8 cellular contexts compared by ENCODE assay signal in genomic region chr11:67847896-67848875, GRCh38.
DNase-seq lines count a peak whose midpoint lies in the region; ATAC-seq, FAIRE-seq and TF ChIP-seq lines count a peak whose summit lies in the region.
"Not testable (repeated sequence)": the region's sequence is repeated elsewhere in the genome, so short reads cannot be mapped to it uniquely, and the experiment has no call there.

No MANE protein-coding gene starts in this region.

- not testable (repeated sequence) for H3K4me1 ChIP-seq in NT2/D1 (ENCODE audit: insufficient read depth, insufficient read length); adrenal gland (replicated peaks in 1 of 2); kidney (ENCODE audit: control insufficient read depth in 1 of 2, insufficient read depth in 1 of 2, low read depth in 1 of 2, low read length in 2 of 2); pancreas

- not testable (repeated sequence) for H3K36me3 Mint-ChIP-seq in HFFc6 (ENCODE audit: low read depth)

- 67 to 71% (median 69%) methylated on average over 24 to 25 of the region's 25 CpGs for WGBS in adrenal gland, 4 donors
- 14 to 18% methylated on average over 25 of the region's 25 CpGs for WGBS in pancreas, 2 donors

- not testable (repeated sequence) for FAIRE-seq in kidney (lab: Jason Lieb, UNC); pancreas (lab: Jason Lieb, UNC)

- ATAC-seq in pancreas, result not testable (repeated sequence)

- H3K4me3 ChIP-seq in NT2/D1 (ENCODE audit: insufficient read length, low read depth); adrenal gland; kidney (ENCODE audit: low read length in 2 of 2): not testable (repeated sequence)
- H3K4me3 ChIP-seq in pancreas, result peak overlapping the region in 2 of 4 donors; percentile 31 to 41

- not testable (repeated sequence) for H3K9me3 Mint-ChIP-seq in HFFc6

- H3K27ac ChIP-seq in 22Rv1, result peak overlapping the region; percentile 31; the same call in 1 of the 2 replicates
- H3K27ac ChIP-seq in adrenal gland; epithelial cell of prostate; kidney (ENCODE audit: low read depth in 2 of 2, low read length in 2 of 2): not testable (repeated sequence)
- H3K27ac ChIP-seq in pancreas, result peak overlapping the region in 3 of 4 donors; percentile 31 to 83 (median 71)

- TF ChIP-seq POLR2A in adrenal gland (IDR thresholded peaks at IDR 0.05), result not testable (repeated sequence)

- intact Hi-C loops in adrenal gland (cut with DNase I); kidney (cut with DNase I); pancreas (cut with DNase I): not testable (repeated sequence)

- DNase-seq in DMS53 treated with DMSO at 0.1 percent for 48 hours (lab: John Stamatoyannopoulos, UW; ENCODE audit: unreplicated experiment) (peak; percentile 53), epithelial cell of prostate (ENCODE audit: low read depth, low spot score) (peak; percentile 16), pancreas (peak in 4 of 6 donors; percentile 32 to 75 (median 54))
- not testable (repeated sequence) for DNase-seq in HFFc6; NT2/D1 (ENCODE audit: low read depth, low spot score); adrenal gland; kidney

- H3K4me3 Mint-ChIP-seq in HFFc6, result not testable (repeated sequence)

- not testable (repeated sequence) for H3K9me3 ChIP-seq in NT2/D1 (ENCODE audit: insufficient read depth, low read length); adrenal gland (replicated peaks in 1 of 3); kidney (ENCODE audit: control insufficient read depth in 1 of 2, low read length in 2 of 2); pancreas

- H3K9ac ChIP-seq in NT2/D1 (ENCODE audit: insufficient read length, low read depth), result peak overlapping the region; percentile 42
- not testable (repeated sequence) for H3K9ac ChIP-seq in kidney (ENCODE audit: low read length in 2 of 2)

- not testable (repeated sequence) for H3K4me1 Mint-ChIP-seq in HFFc6 (ENCODE audit: low read depth)

- peak; percentile 65 for TF ChIP-seq CTCF in 22Rv1 (IDR thresholded peaks at IDR 0.05)
- peak; percentile 55; the same call in 1 of the 2 replicates for TF ChIP-seq CTCF in HFFc6 (IDR thresholded peaks at IDR 0.05)
- peak in 5 of 6 experiments; percentile 4 to 20 (median 8) for TF ChIP-seq CTCF in adrenal gland (IDR thresholded peaks at IDR 0.05)
- TF ChIP-seq CTCF in kidney (IDR thresholded peaks at IDR 0.05; ENCODE audit: borderline replicate concordance, extremely low read depth, insufficient read depth), result peak; percentile 19
- TF ChIP-seq CTCF in pancreas (IDR thresholded peaks at IDR 0.05), result peak in 1 of 4 donors; percentile 26

- H3K27me3 Mint-ChIP-seq in HFFc6 (ENCODE audit: insufficient read depth), result peaks cover 43% of the 10 kb centered on the region

- H3K27me3 ChIP-seq in NT2/D1 (ENCODE audit: insufficient read depth, insufficient read length); adrenal gland; pancreas: not testable (repeated sequence)

- not testable (repeated sequence) for H3K36me3 ChIP-seq in NT2/D1 (ENCODE audit: insufficient read depth, insufficient read length, low read length); adrenal gland (replicated peaks in 1 of 2); kidney (ENCODE audit: control insufficient read depth in 1 of 2, insufficient read depth in 2 of 2, low read length in 2 of 2); pancreas

- not testable (repeated sequence) for H3K27ac Mint-ChIP-seq in HFFc6
